In the genomic region with DNA sequence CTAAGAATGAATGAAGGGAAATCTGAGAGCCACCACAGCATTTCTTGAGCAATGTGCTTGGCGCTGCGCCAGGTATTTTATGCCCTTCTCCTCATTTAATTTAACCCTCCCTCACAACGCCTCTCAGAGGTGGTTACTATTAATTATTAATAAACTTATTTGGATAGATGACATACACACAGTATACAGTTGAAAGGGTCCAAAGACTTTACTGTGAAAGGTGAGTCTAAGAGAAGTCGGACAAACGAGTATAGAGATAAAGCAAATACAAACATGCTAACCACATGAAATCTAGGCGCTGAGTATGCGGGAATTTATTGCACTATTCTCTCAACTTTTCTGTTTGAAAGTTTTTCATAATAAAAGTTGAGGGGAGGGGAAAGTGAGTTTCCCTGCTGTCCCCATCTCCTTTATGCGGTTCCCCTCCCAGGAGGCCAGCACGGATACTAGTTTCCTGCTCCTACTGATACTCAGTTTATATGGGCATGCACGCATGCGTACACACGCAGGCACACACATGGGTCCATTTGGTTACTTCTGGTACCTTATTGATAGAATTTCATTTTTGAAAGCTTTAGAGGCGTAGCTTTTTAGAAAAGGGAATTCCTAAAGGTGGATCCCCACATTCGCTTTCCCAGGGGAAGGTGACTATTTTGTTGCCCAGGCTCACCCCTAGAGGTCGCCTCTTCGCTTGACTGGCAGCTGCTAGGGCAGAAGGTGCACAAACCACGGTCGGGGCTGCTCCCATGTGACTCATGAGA, we compare ENCODE assay signal across 7 cellular contexts. TPM values are rescaled to one million over a fixed set of nuclear protein-coding genes. Genes with fewer than 3 reads are reported as not detected.
DNase-seq lines count a peak whose midpoint lies in the region; ATAC-seq, FAIRE-seq and TF ChIP-seq lines count a peak whose summit lies in the region.

No MANE protein-coding gene starts in this region.

- no peaks in the 10 kb centered on the region for H3K36me3 Mint-ChIP-seq in WTC11

- no peaks in the 10 kb centered on the region for H3K27me3 ChIP-seq in bronchial epithelial cell (ENCODE audit: control insufficient read depth, insufficient read depth, low read length)
- H3K27me3 ChIP-seq in keratinocyte (ENCODE audit: control insufficient read depth, extremely low read depth, insufficient read depth, low read length), result no peaks in the 10 kb centered on the region

- H3K4me1 Mint-ChIP-seq in WTC11, result peaks cover 13% of the 10 kb centered on the region

- peaks cover 5% of the 10 kb centered on the region for H3K4me1 ChIP-seq in keratinocyte (ENCODE audit: control insufficient read depth, extremely low read depth, insufficient read depth, low read length)

- DNase-seq in NCI-H146 treated with DMSO at 0.1 percent for 48 hours (lab: John Stamatoyannopoulos, UW; ENCODE audit: unreplicated experiment), result peak; percentile 36
- peak; percentile 81 for DNase-seq in WTC11 (ENCODE audit: low spot score)
- peak; percentile 84 for DNase-seq in bronchial epithelial cell (ENCODE audit: low read depth)
- peak; percentile 60 for DNase-seq in keratinocyte (ENCODE audit: low read depth, low spot score)
- DNase-seq in stimulated activated CD4-positive, alpha-beta T cell treated with anti-CD3 and anti-CD28 coated beads, Interleukin-15, amount 100 ng/mL, for 48 hours (ENCODE audit: low read depth in 2 of 2), result peak; percentile 77 to 78

- ATAC-seq in HG02678 (IDR thresholded peaks at IDR 0.05; ENCODE audit: unreplicated experiment), result peak; percentile 95
- ATAC-seq in WTC11, result peak; percentile 92

- H2AFZ ChIP-seq in keratinocyte (ENCODE audit: control insufficient read depth, low read length), result peak overlapping the region; percentile 20

- peak overlapping the region; percentile 40 for H3K4me3 Mint-ChIP-seq in WTC11

- TF ChIP-seq CTCF in GM12874 (IDR thresholded peaks at IDR 0.05; ENCODE audit: insufficient read depth, low read depth, low read length), result peak; percentile 88
- peak; percentile 66; the same call in 1 of the 2 replicates for TF ChIP-seq CTCF in WTC11 (IDR thresholded peaks at IDR 0.05)
- TF ChIP-seq CTCF in bronchial epithelial cell (IDR thresholded peaks at IDR 0.05; ENCODE audit: insufficient read depth, low read length, severe bottlenecking), result peak; percentile 95
- TF ChIP-seq CTCF in keratinocyte (optimal IDR thresholded peaks at IDR 0.05 in 1 of 3, IDR thresholded peaks at IDR 0.05 in 1 of 3, conservative IDR thresholded peaks at IDR 0.05 in 1 of 3; ENCODE audit: extremely low read depth in 1 of 3, insufficient read depth in 2 of 3, low read length in 3 of 3), result peak; percentile 94 to 97 (median 94)

- no peaks in the 10 kb centered on the region for H3K9me1 ChIP-seq in keratinocyte (ENCODE audit: control insufficient read depth, extremely low read depth, insufficient read depth, low read length)

- POLR2A ChIA-PET in WTC11 (lab: Charles Lee), result no interaction called here

- CTCF ChIA-PET in WTC11 (lab: Charles Lee), result interaction anchor here (0.7 to 1.3 kb wide), 19 partner anchors 10 to 167 kb away, joined by 3 to 17 read pairs (median 5); a partner anchor contains a TSS

- FAIRE-seq in bronchial epithelial cell (lab: Jason Lieb, UNC) (no peak), keratinocyte (lab: Jason Lieb, UNC) (peak; percentile 89)

- no peaks in the 10 kb centered on the region for H3K79me2 ChIP-seq in keratinocyte (ENCODE audit: control insufficient read depth, insufficient read depth, low read length)

- H3K27ac Mint-ChIP-seq in WTC11, result peak overlapping the region; percentile 93

- no peaks in the 10 kb centered on the region for H3K27me3 Mint-ChIP-seq in WTC11 (ENCODE audit: low read depth)

- dilution Hi-C loops in keratinocyte (cut with MboI; ENCODE audit: extremely low pct_ligation_motif_present, low sequenced_read_pairs), result no loop called here

- H3K9ac ChIP-seq in keratinocyte (ENCODE audit: control insufficient read depth, extremely low read depth, insufficient read depth, low read length), result no peak overlapping the region

- no peaks in the 10 kb centered on the region for H3K36me3 ChIP-seq in bronchial epithelial cell (ENCODE audit: control insufficient read depth, insufficient read depth, low read length)
- no peaks in the 10 kb centered on the region for H3K36me3 ChIP-seq in keratinocyte (ENCODE audit: control insufficient read depth in 2 of 2, extremely low read depth in 1 of 2, insufficient read depth in 2 of 2, low read length in 2 of 2)

- peak overlapping the region; percentile 50 for H3K4me2 ChIP-seq in keratinocyte (ENCODE audit: control insufficient read depth, extremely low read depth, insufficient read depth, low read depth, low read length)

- H4K20me1 ChIP-seq in keratinocyte (ENCODE audit: control insufficient read depth, extremely low read depth, insufficient read depth, low read length), result no peaks in the 10 kb centered on the region

- H3K4me3 ChIP-seq in bronchial epithelial cell (ENCODE audit: low read depth, low read length) (no peak overlapping the region), keratinocyte (ENCODE audit: control insufficient read depth in 2 of 3, extremely low read depth in 1 of 3, insufficient read depth in 2 of 3, low read depth in 1 of 3, low read length in 3 of 3) (peak overlapping the region in 1 of 3 experiments; percentile 19)

- no peaks in the 10 kb centered on the region for H3K9me3 Mint-ChIP-seq in WTC11

- H3K9me3 ChIP-seq in keratinocyte (ENCODE audit: control insufficient read depth, low read depth, low read length), result no peaks in the 10 kb centered on the region

- H3K27ac ChIP-seq in keratinocyte (ENCODE audit: control insufficient read depth, insufficient read depth, low read length), result no peak overlapping the region

TF ChIP-seq in WTC11, 78 proteins besides CTCF, POLR2A, EP300 and RAD21 (continues in another document):
- TF ChIP-seq, protein P1, sequence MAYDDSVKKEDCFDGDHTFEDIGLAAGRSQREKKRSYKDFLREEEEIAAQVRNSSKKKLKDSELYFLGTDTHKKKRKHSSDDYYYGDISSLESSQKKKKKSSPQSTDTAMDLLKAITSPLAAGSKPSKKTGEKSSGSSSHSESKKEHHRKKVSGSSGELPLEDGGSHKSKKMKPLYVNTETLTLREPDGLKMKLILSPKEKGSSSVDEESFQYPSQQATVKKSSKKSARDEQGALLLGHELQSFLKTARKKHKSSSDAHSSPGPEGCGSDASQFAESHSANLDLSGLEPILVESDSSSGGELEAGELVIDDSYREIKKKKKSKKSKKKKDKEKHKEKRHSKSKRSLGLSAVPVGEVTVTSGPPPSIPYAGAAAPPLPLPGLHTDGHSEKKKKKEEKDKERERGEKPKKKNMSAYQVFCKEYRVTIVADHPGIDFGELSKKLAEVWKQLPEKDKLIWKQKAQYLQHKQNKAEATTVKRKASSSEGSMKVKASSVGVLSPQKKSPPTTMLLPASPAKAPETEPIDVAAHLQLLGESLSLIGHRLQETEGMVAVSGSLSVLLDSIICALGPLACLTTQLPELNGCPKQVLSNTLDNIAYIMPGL (CRISPR knock-in tag; IDR thresholded peaks at IDR 0.05), result no peak
- TF ChIP-seq FOXJ3 (CRISPR knock-in tag; IDR thresholded peaks at IDR 0.05; ENCODE audit: borderline replicate concordance) (no peak), RORB (CRISPR knock-in tag; IDR thresholded peaks at IDR 0.05) (no peak), GABPB1 (CRISPR knock-in tag; IDR thresholded peaks at IDR 0.05) (0 out of 2 replicates have a peak, but pooled peaks have one; percentile 13)
- TF ChIP-seq, protein P2, sequence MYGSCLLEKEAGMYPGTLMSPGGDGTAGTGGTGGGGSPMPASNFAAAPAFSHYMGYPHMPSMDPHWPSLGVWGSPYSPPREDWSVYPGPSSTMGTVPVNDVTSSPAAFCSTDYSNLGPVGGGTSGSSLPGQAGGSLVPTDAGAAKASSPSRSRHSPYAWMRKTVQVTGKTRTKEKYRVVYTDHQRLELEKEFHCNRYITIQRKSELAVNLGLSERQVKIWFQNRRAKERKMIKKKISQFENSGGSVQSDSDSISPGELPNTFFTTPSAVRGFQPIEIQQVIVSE (CRISPR knock-in tag; IDR thresholded peaks at IDR 0.05; ENCODE audit: borderline replicate concordance), result no peak
- TF ChIP-seq, protein P3, sequence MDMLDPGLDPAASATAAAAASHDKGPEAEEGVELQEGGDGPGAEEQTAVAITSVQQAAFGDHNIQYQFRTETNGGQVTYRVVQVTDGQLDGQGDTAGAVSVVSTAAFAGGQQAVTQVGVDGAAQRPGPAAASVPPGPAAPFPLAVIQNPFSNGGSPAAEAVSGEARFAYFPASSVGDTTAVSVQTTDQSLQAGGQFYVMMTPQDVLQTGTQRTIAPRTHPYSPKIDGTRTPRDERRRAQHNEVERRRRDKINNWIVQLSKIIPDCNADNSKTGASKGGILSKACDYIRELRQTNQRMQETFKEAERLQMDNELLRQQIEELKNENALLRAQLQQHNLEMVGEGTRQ (CRISPR knock-in tag; IDR thresholded peaks at IDR 0.05), result peak; percentile 74
- TF ChIP-seq, protein P4, sequence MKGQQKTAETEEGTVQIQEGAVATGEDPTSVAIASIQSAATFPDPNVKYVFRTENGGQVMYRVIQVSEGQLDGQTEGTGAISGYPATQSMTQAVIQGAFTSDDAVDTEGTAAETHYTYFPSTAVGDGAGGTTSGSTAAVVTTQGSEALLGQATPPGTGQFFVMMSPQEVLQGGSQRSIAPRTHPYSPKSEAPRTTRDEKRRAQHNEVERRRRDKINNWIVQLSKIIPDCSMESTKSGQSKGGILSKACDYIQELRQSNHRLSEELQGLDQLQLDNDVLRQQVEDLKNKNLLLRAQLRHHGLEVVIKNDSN (CRISPR knock-in tag; IDR thresholded peaks at IDR 0.05), result peak; percentile 75; the same call in 1 of the 2 replicates

RNA-seq across cellular contexts. Expression of a gene that starts 28.5 kb away (rescaled TPM):
- total RNA-seq in WTC11 (2021) (15.2 to 16.4 TPM (median 15.5 TPM) in 3 replicates), bronchial epithelial cell (3.9 and 5.0 TPM in 2 replicates)
- polyA plus RNA-seq in keratinocyte, result 4.9 to 7.6 TPM (median 5.3 TPM) in 3 replicates
- polyA plus RNA-seq in keratinocyte (2011; ENCODE audit: low read depth), result 2.2 TPM
- 3.6 and 5.6 TPM in 2 replicates for polyA plus RNA-seq in keratinocyte (2011; cell fraction: cytosol; rRNA removed)
- polyA plus RNA-seq in keratinocyte (2011; cell fraction: nucleus; rRNA removed), result 6.2 and 8.2 TPM in 2 replicates
- polyA plus RNA-seq in keratinocyte (2012; ENCODE audit: low replicate concordance), result 2.8 and 3.6 TPM in 2 replicates
- polyA minus RNA-seq in keratinocyte, result 1.2 to 4.5 TPM (median 3.0 TPM) in 3 replicates
- 2.1 TPM for polyA minus RNA-seq in keratinocyte (2011; cell fraction: cytosol; rRNA and poly(A)+ RNA removed)
- 1.6 and 1.8 TPM in 2 replicates for polyA minus RNA-seq in keratinocyte (2011; cell fraction: nucleus; rRNA and poly(A)+ RNA removed)

RNA-seq across cellular contexts. Expression of a gene that starts 29.7 kb away (rescaled TPM):
- total RNA-seq in WTC11 (2021) (121 to 131 TPM (median 123 TPM) in 3 replicates), bronchial epithelial cell (32.4 and 37.5 TPM in 2 replicates)
- 50.3 to 78.9 TPM (median 77.4 TPM) in 3 replicates for polyA plus RNA-seq in keratinocyte
- polyA plus RNA-seq in keratinocyte (2011; ENCODE audit: low read depth), result 27.2 TPM
- polyA plus RNA-seq in keratinocyte (2011; cell fraction: cytosol; rRNA removed), result 45.3 and 68.9 TPM in 2 replicates
- 41.1 and 58.2 TPM in 2 replicates for polyA plus RNA-seq in keratinocyte (2011; cell fraction: nucleus; rRNA removed)
- 38.2 and 59.5 TPM in 2 replicates for polyA plus RNA-seq in keratinocyte (2012; ENCODE audit: low replicate concordance)
- 21.0 to 26.9 TPM (median 26.3 TPM) in 3 replicates for polyA minus RNA-seq in keratinocyte
- 22.4 TPM for polyA minus RNA-seq in keratinocyte (2011; cell fraction: cytosol; rRNA and poly(A)+ RNA removed)
- 8.4 and 12.6 TPM in 2 replicates for polyA minus RNA-seq in keratinocyte (2011; cell fraction: nucleus; rRNA and poly(A)+ RNA removed)
